8 cellular contexts compared by ENCODE assay signal in the genomic region with DNA sequence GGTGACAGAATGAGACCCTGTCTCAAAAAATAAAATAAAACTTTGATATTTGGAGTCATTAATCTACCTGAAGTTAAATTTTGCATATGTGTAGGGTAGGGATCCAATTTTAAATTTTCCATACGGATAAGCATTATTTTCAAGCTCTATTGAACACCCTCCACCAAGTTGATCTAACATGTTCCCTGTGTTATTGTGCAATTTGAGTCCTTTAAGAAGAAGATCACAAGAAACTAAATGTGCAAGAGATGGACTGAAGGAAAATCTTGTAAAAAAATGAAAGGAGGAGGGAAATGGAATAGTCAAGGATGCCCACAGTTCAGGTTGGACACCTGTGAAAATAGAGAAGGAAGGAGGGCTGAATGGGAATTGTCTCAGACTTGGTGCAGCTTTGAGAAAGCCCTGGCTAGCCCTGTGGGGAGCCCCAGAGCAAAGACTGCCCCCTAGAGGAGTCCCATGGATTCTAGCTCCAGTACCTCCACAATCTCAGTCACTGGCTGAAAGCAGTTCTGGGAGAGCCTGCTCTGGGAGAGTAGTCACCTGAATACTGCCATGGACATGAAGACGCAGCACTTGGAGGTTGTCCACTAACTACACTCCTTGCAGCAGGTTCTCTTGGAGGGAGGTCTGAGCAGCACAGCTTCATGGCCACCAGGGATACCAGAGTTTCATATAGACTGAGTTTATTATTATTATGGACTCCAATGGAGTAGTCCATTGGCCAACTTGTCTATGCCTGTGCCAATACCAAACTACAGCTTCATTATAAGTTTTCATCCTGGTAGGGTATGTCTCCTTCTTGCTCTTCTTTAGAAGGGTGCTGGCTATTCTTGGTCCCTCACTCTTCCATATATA. TPM values are rescaled to one million over a fixed set of nuclear protein-coding genes. Genes with fewer than 3 reads are reported as not detected.
DNase-seq lines count a peak whose midpoint lies in the region; ATAC-seq and TF ChIP-seq lines count a peak whose summit lies in the region.

No MANE protein-coding gene starts in this region.

- no peak overlapping the region for H2BK5ac ChIP-seq in neuronal stem cell (ENCODE audit: low read length)

- 40 to 78% methylated on average over 2 of the region's 2 CpGs for WGBS in esophagus squamous epithelium, 2 donors
- no CpG with 5 or more reads among the region's 2 CpGs for WGBS in neuronal stem cell (ENCODE audit: extremely low coverage in 2 of 2, insufficient read length in 2 of 2, insufficient replicate concordance in 1 of 2), 2 donors

- H3K4me3 ChIP-seq in AG10803 (ENCODE audit: low read length) (no peak overlapping the region), SU-DHL-6 (ENCODE audit: insufficient read depth, low read length, poor library complexity, severe bottlenecking) (no peak overlapping the region), esophagus squamous epithelium (no peak overlapping the region), neuronal stem cell (ENCODE audit: low read length in 2 of 2) (no peak overlapping the region)

- H2AK5ac ChIP-seq in neuronal stem cell (ENCODE audit: low read depth, low read length), result no peak overlapping the region

- no peaks in the 10 kb centered on the region for H3K79me2 ChIP-seq in SU-DHL-6 (ENCODE audit: insufficient read depth, low read length)

- H4K8ac ChIP-seq in neuronal stem cell (ENCODE audit: low read depth, low read length), result no peak overlapping the region

- H3K79me1 ChIP-seq in neuronal stem cell (ENCODE audit: low read depth, low read length), result no peaks in the 10 kb centered on the region

- H3K4me2 ChIP-seq in SU-DHL-6 (ENCODE audit: low read depth, low read length, poor library complexity, severe bottlenecking) (no peak overlapping the region), neuronal stem cell (ENCODE audit: insufficient read depth, low read length, poor library complexity, severe bottlenecking) (no peak overlapping the region)

- H3K23ac ChIP-seq in neuronal stem cell (ENCODE audit: low read depth, low read length, poor library complexity), result no peak overlapping the region

- no peaks in the 10 kb centered on the region for H3K36me3 ChIP-seq in SU-DHL-6 (ENCODE audit: low read length)
- no peaks in the 10 kb centered on the region for H3K36me3 ChIP-seq in esophagus squamous epithelium
- peaks cover 0 to 6% of the 10 kb centered on the region in 2 donors for H3K36me3 ChIP-seq in neuronal stem cell (replicated peaks in 1 of 2; ENCODE audit: control insufficient read depth in 2 of 2, insufficient read depth in 2 of 2, low read length in 2 of 2)

- peaks cover 2 to 5% (median 3%) of the 10 kb centered on the region in 3 donors for H3K4me1 ChIP-seq in esophagus squamous epithelium
- peaks cover 2 to 4% of the 10 kb centered on the region in 2 donors for H3K4me1 ChIP-seq in neuronal stem cell (ENCODE audit: control insufficient read depth in 2 of 2, insufficient read depth in 1 of 2, low read depth in 1 of 2, low read length in 2 of 2)

- H3K14ac ChIP-seq in neuronal stem cell (ENCODE audit: low read length), result no peak overlapping the region

- no peaks in the 10 kb centered on the region for H3K9me3 ChIP-seq in SU-DHL-6 (ENCODE audit: insufficient read depth, low read length)
- H3K9me3 ChIP-seq in esophagus squamous epithelium, result no peaks in the 10 kb centered on the region
- H3K9me3 ChIP-seq in neuronal stem cell (replicated peaks in 1 of 2; ENCODE audit: control insufficient read depth in 2 of 2, insufficient read depth in 1 of 2, low read depth in 1 of 2, low read length in 2 of 2), result peaks cover 3 to 11% of the 10 kb centered on the region in 2 donors

- no peak overlapping the region for H3K18ac ChIP-seq in neuronal stem cell (ENCODE audit: low read length)

- H3K27me3 ChIP-seq in SU-DHL-6 (ENCODE audit: low read length), result no peaks in the 10 kb centered on the region
- H3K27me3 ChIP-seq in esophagus squamous epithelium, result no peaks in the 10 kb centered on the region
- peaks cover 0 to 5% (median 0%) of the 10 kb centered on the region in 3 experiments for H3K27me3 ChIP-seq in neuronal stem cell (ENCODE audit: control insufficient read depth in 3 of 3, insufficient read depth in 3 of 3, low read depth in 1 of 3, low read length in 3 of 3)

- ATAC-seq in GM21360 (IDR thresholded peaks at IDR 0.05; ENCODE audit: unreplicated experiment) (peak; percentile 49), GM21526 (IDR thresholded peaks at IDR 0.05; ENCODE audit: low FRiP score, unreplicated experiment) (no peak)

- H2BK12ac ChIP-seq in neuronal stem cell (ENCODE audit: low read length), result no peak overlapping the region

- H3F3A ChIP-seq in SU-DHL-6 (ENCODE audit: insufficient read depth), result peaks cover 4% of the 10 kb centered on the region; the same call in 1 of the 2 replicates

- TF ChIP-seq POLR2A in esophagus squamous epithelium (IDR thresholded peaks at IDR 0.05), result no peak

- DNase-seq in AG10803 (ENCODE audit: low read depth) (peak; percentile 15), esophagus squamous epithelium (lab: John Stamatoyannopoulos, UW) (no peak), NCI-H2171 (lab: John Stamatoyannopoulos, UW) (no peak), neuronal stem cell (ENCODE audit: low spot score) (no peak)
- DNase-seq in stimulated activated CD4-positive, alpha-beta T cell treated with anti-CD3 and anti-CD28 coated beads, Interleukin-15, amount 100 ng/mL, for 24 hours, result peak; percentile 49

- H2BK15ac ChIP-seq in neuronal stem cell (ENCODE audit: low read length), result no peak overlapping the region

- no peak overlapping the region for H3K27ac ChIP-seq in SU-DHL-6 (ENCODE audit: low read depth, low read length)
- H3K27ac ChIP-seq in esophagus squamous epithelium, result no peak overlapping the region
- H3K27ac ChIP-seq in neuronal stem cell (replicated peaks; ENCODE audit: low read length), result no peak overlapping the region

- intact Hi-C loops in esophagus squamous epithelium (cut with DNase I), result no loop called here

- no peak overlapping the region for H3K4ac ChIP-seq in neuronal stem cell (ENCODE audit: low read length)

- H3K9ac ChIP-seq in SU-DHL-6 (ENCODE audit: low read length), result no peak overlapping the region
- H3K9ac ChIP-seq in neuronal stem cell (ENCODE audit: low read depth, low read length, poor library complexity), result no peak overlapping the region

- no peak overlapping the region for H4K91ac ChIP-seq in neuronal stem cell (ENCODE audit: low read depth, low read length, poor library complexity)

- no peaks in the 10 kb centered on the region for H4K20me1 ChIP-seq in SU-DHL-6 (ENCODE audit: low read depth, low read length)

- TF ChIP-seq CTCF in AG10803 (conservative IDR thresholded peaks at IDR 0.05; ENCODE audit: low read length), result peak; percentile 64
- TF ChIP-seq CTCF in SU-DHL-6 (IDR thresholded peaks at IDR 0.05; ENCODE audit: insufficient read depth, low read length, poor library complexity, severe bottlenecking), result peak; percentile 46
- TF ChIP-seq CTCF in esophagus squamous epithelium (IDR thresholded peaks at IDR 0.05), result peak in 4 of 6 experiments; percentile 27 to 54 (median 39)

- H2AFZ ChIP-seq in SU-DHL-6 (ENCODE audit: low read depth, low read length, severe bottlenecking) (no peak overlapping the region), neuronal stem cell (ENCODE audit: low read length) (no peak overlapping the region)

- H2BK120ac ChIP-seq in neuronal stem cell (ENCODE audit: low read depth, low read length), result no peak overlapping the region

- H3K9me2 ChIP-seq in SU-DHL-6 (replicated peaks; ENCODE audit: insufficient read depth, low read length), result no peaks in the 10 kb centered on the region

RNA-seq across cellular contexts. Expression of a gene that starts 5.7 kb away (rescaled TPM):
- 10 to 100 TPM; 50.1 to 84.5 (median 65.2) TPM for total RNA-seq in esophagus squamous epithelium
- polyA plus RNA-seq in neuronal stem cell (2013, experiment 1 of 2), result 115 TPM
- polyA plus RNA-seq in neuronal stem cell (2013, experiment 2 of 2), result 120 TPM

RNA-seq across cellular contexts. Expression of a gene that starts 48.7 kb away (rescaled TPM):
- 100 to 1,000 TPM in 1 of 4 donors, 10 to 100 TPM in 3; 51.6 to 102 (median 57.2) TPM for total RNA-seq in esophagus squamous epithelium
- 12.6 TPM for polyA plus RNA-seq in neuronal stem cell (2013, experiment 1 of 2)
- polyA plus RNA-seq in neuronal stem cell (2013, experiment 2 of 2), result 12.7 TPM

RNA-seq across cellular contexts. Expression of a gene that starts 59.9 kb away (rescaled TPM):
- 10 to 100 TPM; 25.5 to 55.8 (median 43.9) TPM for total RNA-seq in esophagus squamous epithelium
- 32.6 TPM for polyA plus RNA-seq in neuronal stem cell (2013, experiment 1 of 2)
- 34.6 TPM for polyA plus RNA-seq in neuronal stem cell (2013, experiment 2 of 2)

Comparison
In these comparisons a context has a peak if more than half of its experiments do, and no peak if none do; other contexts are left out.
1. DNase-seq: peak in AG10803 (single experiment) and stimulated activated CD4-positive, alpha-beta T cell treated with anti-CD3 and anti-CD28 coated beads, Interleukin-15, amount 100 ng/mL, for 24 hours (single experiment); none in esophagus squamous epithelium (single experiment), NCI-H2171 (single experiment) and neuronal stem cell (single experiment).
2. Peak in every context shown above with its lines, with median percentiles within 50 percentile points of each other: CTCF ChIP-seq.